Comparison of ENCODE assay signal across 32 cellular contexts in genomic region chr6:167109661-167110060, GRCh38. TPM values are rescaled to one million over a fixed set of nuclear protein-coding genes. Genes with fewer than 3 reads are reported as not detected.
"Had no signal": no experiment of that assay in that cellular context is flagged by ENCODE, and none has a peak within 500 bp of the region (broad histone marks: within the 10 kb centered on the region; RNA-seq: fewer than 3 reads in every experiment).

No MANE protein-coding gene starts in this region.

- H3K4me1 ChIP-seq: colonic mucosa, gastrocnemius medialis, psoas muscle, transverse colon had no signal

- H3K27me3 ChIP-seq: colonic mucosa, ovary, sigmoid colon, transverse colon had no signal

- H3K27ac ChIP-seq: colonic mucosa, epithelial cell of prostate, gastrocnemius medialis, ovary, psoas muscle, sigmoid colon, suprapubic skin, transverse colon had no signal

- H3K36me3 ChIP-seq: colonic mucosa, gastrocnemius medialis, ovary, sigmoid colon, suprapubic skin, transverse colon had no signal

- H3K4me3 ChIP-seq: colonic mucosa, gastrocnemius medialis, lung, mucosa of descending colon, ovary, psoas muscle, sigmoid colon, suprapubic skin, transverse colon had no signal

- H3K9me3 ChIP-seq: colonic mucosa, gastrocnemius medialis, mucosa of descending colon, ovary, psoas muscle, sigmoid colon, suprapubic skin, transverse colon had no signal

- DNase-seq: colonic mucosa; effector CD8-positive, alpha-beta T cell; endodermal cell; foreskin fibroblast; gastrocnemius medialis; head of caudate nucleus; mesenchymal stem cell; mucosa of descending colon; naive thymus-derived CD4-positive, alpha-beta T cell; nucleus accumbens; ovary; posterior cingulate gyrus; psoas muscle; right cardiac atrium; sigmoid colon; stimulated activated CD4-positive, alpha-beta T cell treated with anti-CD3 and anti-CD28 coated beads, Interleukin-2, amount 100 ng/mL, for 24 hours; stimulated activated CD4-positive, alpha-beta T cell treated with anti-CD3 and anti-CD28 coated beads, Interleukin-4, amount 100 ng/mL, for 24 hours; stimulated activated naive CD4-positive, alpha-beta T cell; stimulated activated naive CD8-positive, alpha-beta T cell treated with anti-CD3 and anti-CD28 coated beads, Interleukin-15, amount 100 ng/mL, for 72 hours; transverse colon had no signal

- ATAC-seq: esophagus mucosa; gastrocnemius medialis; left lobe of liver; mucosa of descending colon; naive thymus-derived CD4-positive, alpha-beta T cell; psoas muscle; right cardiac atrium; stimulated activated naive CD8-positive, alpha-beta T cell treated with anti-CD3 and anti-CD28 coated beads, Interleukin-15, amount 100 ng/mL, for 72 hours had no signal

RNA-seq across cellular contexts. Expression of gene CCR6, which starts 13.2 kb away (rescaled TPM):
- total RNA-seq: endodermal cell, esophagus mucosa, gastrocnemius medialis, glomerular endothelial cell, left lobe of liver, mesothelial cell of epicardium, ovary, psoas muscle, renal cortical epithelial cell, right cardiac atrium, sigmoid colon, urinary bladder had no signal
- polyA plus RNA-seq: keratinocyte, right cardiac atrium had no signal

RNA-seq across cellular contexts. Expression of gene GPR31, which starts 48.1 kb away (rescaled TPM):
- total RNA-seq: colonic mucosa; endodermal cell; esophagus mucosa; gastrocnemius medialis; glomerular endothelial cell; left lobe of liver; liver; mesothelial cell of epicardium; mucosa of descending colon; naive thymus-derived CD4-positive, alpha-beta T cell; psoas muscle; renal cortical epithelial cell; right cardiac atrium; sigmoid colon; skeletal muscle tissue; suprapubic skin; transverse colon; urinary bladder had no signal
- polyA plus RNA-seq: keratinocyte; liver; naive thymus-derived CD4-positive, alpha-beta T cell; ovary; psoas muscle; right cardiac atrium; urinary bladder had no signal
